ENCODE assay signal across 9 cellular contexts in genomic region chr16:51151435-51151950, GRCh38. TPM values are rescaled to one million over a fixed set of nuclear protein-coding genes. Genes with fewer than 3 reads are reported as not detected.
A peak's percentile ranks its signal among the peaks of the same experiment; 100 is the strongest.
DNase-seq lines count a peak whose midpoint lies in the region; ATAC-seq and TF ChIP-seq lines count a peak whose summit lies in the region.
"Had no signal": no experiment of that assay in that cellular context is flagged by ENCODE, and none has a peak within 500 bp of the region (broad histone marks: within the 10 kb centered on the region; RNA-seq: fewer than 3 reads in every experiment).

No MANE protein-coding gene starts in this region.

- peaks cover 43% of the 10 kb centered on the region for H3K4me1 Mint-ChIP-seq in nephron progenitor cell
- H3K4me1 Mint-ChIP-seq in T-helper 2 cell treated with Interferon-gamma antibody and Interleukin-4, amounts not matched to agents 5 μg/mL and 100 μg/mL, for 36 hours (ENCODE audit: low read depth) = peaks cover 3% of the 10 kb centered on the region

- no peaks in the 10 kb centered on the region for H3K27me3 Mint-ChIP-seq in nephron progenitor cell (ENCODE audit: low read depth, poor library complexity)
- H3K27me3 Mint-ChIP-seq in T-helper 2 cell treated with Interferon-gamma antibody and Interleukin-4, amounts not matched to agents 5 μg/mL and 100 μg/mL, for 36 hours (ENCODE audit: low read depth) = peaks cover 71% of the 10 kb centered on the region

- intact Hi-C loops in esophagus squamous epithelium (cut with DNase I) = no loop called here

- no peak for TF ChIP-seq POLR2A in esophagus squamous epithelium (IDR thresholded peaks at IDR 0.05)

- H3K4me1 ChIP-seq in esophagus squamous epithelium = peaks cover 12 to 65% (median 26%) of the 10 kb centered on the region in 3 donors

- WGBS in esophagus squamous epithelium, 2 donors = 0 to 3% methylated on average over 1 to 19 of the region's 60 CpGs

- TF ChIP-seq CTCF in esophagus squamous epithelium (IDR thresholded peaks at IDR 0.05) (no peak), nephron progenitor cell (IDR thresholded peaks at IDR 0.05) (no peak)

- DNase-seq in Caki2 (ENCODE audit: low read depth) (peak; percentile 79), NCI-H2227 (lab: John Stamatoyannopoulos, UW; ENCODE audit: unreplicated experiment) (peak; percentile 88), esophagus squamous epithelium (lab: John Stamatoyannopoulos, UW) (no peak), nephron progenitor cell (peak; percentile 84), NCI-H446 treated with DMSO at 0.1 percent for 48 hours (lab: John Stamatoyannopoulos, UW) (no peak)
- DNase-seq in T-helper 2 cell treated with Interferon-gamma antibody and Interleukin-4, amounts not matched to agents 5 μg/mL and 100 μg/mL, for 36 hours (ENCODE audit: low spot score) = no peak
- no peak for DNase-seq in central memory CD4-positive, alpha-beta T cell

- peaks cover 24% of the 10 kb centered on the region for H3K36me3 Mint-ChIP-seq in nephron progenitor cell (ENCODE audit: low read depth)
- H3K36me3 Mint-ChIP-seq in T-helper 2 cell treated with Interferon-gamma antibody and Interleukin-4, amounts not matched to agents 5 μg/mL and 100 μg/mL, for 36 hours (ENCODE audit: low read depth) = peaks cover 3% of the 10 kb centered on the region
- H3K36me3 Mint-ChIP-seq: activated naive CD8-positive, alpha-beta T cell had no signal

- no peak for ATAC-seq in HG02763 (IDR thresholded peaks at IDR 0.05; ENCODE audit: unreplicated experiment)

- H3K36me3 ChIP-seq in esophagus squamous epithelium = no peaks in the 10 kb centered on the region

- H3K4me3 ChIP-seq in esophagus squamous epithelium = peak overlapping the region; percentile 18 to 64 (median 40)

- peak overlapping the region; percentile 97 for H3K4me3 Mint-ChIP-seq in nephron progenitor cell
- H3K4me3 Mint-ChIP-seq in T-helper 2 cell treated with Interferon-gamma antibody and Interleukin-4, amounts not matched to agents 5 μg/mL and 100 μg/mL, for 36 hours = no peak overlapping the region

- no peaks in the 10 kb centered on the region for H3K9me3 ChIP-seq in esophagus squamous epithelium

- peak overlapping the region; percentile 98 for H3K27ac Mint-ChIP-seq in nephron progenitor cell
- H3K27ac Mint-ChIP-seq in T-helper 2 cell treated with Interferon-gamma antibody and Interleukin-4, amounts not matched to agents 5 μg/mL and 100 μg/mL, for 36 hours = no peak overlapping the region
- H3K27ac Mint-ChIP-seq: activated naive CD8-positive, alpha-beta T cell had no signal

- peaks cover 34 to 100% (median 40%) of the 10 kb centered on the region in 4 donors for H3K27me3 ChIP-seq in esophagus squamous epithelium

- H3K9me3 Mint-ChIP-seq in nephron progenitor cell = no peaks in the 10 kb centered on the region
- no peaks in the 10 kb centered on the region for H3K9me3 Mint-ChIP-seq in T-helper 2 cell treated with Interferon-gamma antibody and Interleukin-4, amounts not matched to agents 5 μg/mL and 100 μg/mL, for 36 hours

- peak overlapping the region in 3 of 4 donors; percentile 19 to 67 (median 60) for H3K27ac ChIP-seq in esophagus squamous epithelium

- in situ Hi-C loops in Caki2 (cut with HindIII; ENCODE audit: low pct_unique_long_range_greater_than_20kb, low sequenced_read_pairs) = no loop called here

RNA-seq across cellular contexts. Expression of gene SALL1, which starts 0.4 kb away (rescaled TPM):
- 3.0 and 5.6 TPM in 2 replicates for total RNA-seq in Caki2 (2014; rRNA removed; shearing (Covaris generic); ENCODE audit: low replicate concordance)
- total RNA-seq in esophagus squamous epithelium = under 1 TPM in 2 of 4 donors, not detected in 2; 0.04 to 0.95 TPM

Comparison
In these comparisons a context has a peak if more than half of its experiments do, and no peak if none do; other contexts are left out.
1. DNase-seq: peak in Caki2 (single experiment), NCI-H2227 (single experiment) and nephron progenitor cell (single experiment); none in esophagus squamous epithelium (single experiment), T-helper 2 cell treated with Interferon-gamma antibody and Interleukin-4, amounts not matched to agents 5 μg/mL and 100 μg/mL, for 36 hours (single experiment), central memory CD4-positive, alpha-beta T cell (single experiment) and NCI-H446 treated with DMSO at 0.1 percent for 48 hours (single experiment).